ENCODE assay signal across 12 cellular contexts in genomic region chr1:70504821-70505193, GRCh38.
DNase-seq lines count a peak whose midpoint lies in the region; ATAC-seq, FAIRE-seq and TF ChIP-seq lines count a peak whose summit lies in the region.
"Had no signal": no experiment of that assay in that cellular context is flagged by ENCODE, and none has a peak within 500 bp of the region (broad histone marks: within the 10 kb centered on the region; RNA-seq: fewer than 3 reads in every experiment).

No MANE protein-coding gene starts in this region.

- H3K9me3 ChIP-seq in sigmoid colon = no peaks in the 10 kb centered on the region
- H3K9me3 ChIP-seq: left ventricle myocardium inferior had no signal

- no peaks in the 10 kb centered on the region for H3K36me3 Mint-ChIP-seq in activated CD4-positive, alpha-beta memory T cell treated with anti-CD3 and anti-CD28 coated beads for 36 hours

- no peaks in the 10 kb centered on the region for H3K9me3 Mint-ChIP-seq in activated CD4-positive, alpha-beta memory T cell treated with anti-CD3 and anti-CD28 coated beads for 36 hours
- H3K9me3 Mint-ChIP-seq: activated B cell treated with CpG ODN at 0.5 μM for 24 hours had no signal

- 44 to 63% methylated on average over 2 of the region's 2 CpGs for WGBS in sigmoid colon, 2 donors

- POLR2A ChIA-PET in activated CD4-positive, alpha-beta memory T cell treated with anti-CD3 and anti-CD28 coated beads for 36 hours (lab: Charles Lee) = no interaction called here

- H3K4me1 ChIP-seq in sigmoid colon (peaks cover 0 to 11% (median 5%) of the 10 kb centered on the region in 4 donors), foreskin keratinocyte (peaks cover 6% of the 10 kb centered on the region)
- H3K4me1 ChIP-seq: left ventricle myocardium inferior had no signal

- no peak overlapping the region for H3K4me3 Mint-ChIP-seq in activated CD4-positive, alpha-beta memory T cell treated with anti-CD3 and anti-CD28 coated beads for 36 hours
- H3K4me3 Mint-ChIP-seq: activated B cell treated with CpG ODN at 0.5 μM for 24 hours had no signal

- no peak overlapping the region for H3K4me3 ChIP-seq in sigmoid colon
- H3K4me3 ChIP-seq: left ventricle myocardium inferior had no signal

- H3K27ac ChIP-seq in sigmoid colon (peak overlapping the region in 2 of 4 donors; percentile 19 to 51), foreskin keratinocyte (no peak overlapping the region)
- H3K27ac ChIP-seq: left ventricle myocardium inferior had no signal

- no peak for TF ChIP-seq POLR2A in sigmoid colon (IDR thresholded peaks at IDR 0.05)

- H3K27me3 ChIP-seq in sigmoid colon (no peaks in the 10 kb centered on the region), foreskin keratinocyte (no peaks in the 10 kb centered on the region)

- H3K27ac Mint-ChIP-seq in activated CD4-positive, alpha-beta memory T cell treated with anti-CD3 and anti-CD28 coated beads for 36 hours = no peak overlapping the region
- H3K27ac Mint-ChIP-seq: activated B cell treated with CpG ODN at 0.5 μM for 24 hours had no signal

- H3K4me1 Mint-ChIP-seq in activated CD4-positive, alpha-beta memory T cell treated with anti-CD3 and anti-CD28 coated beads for 36 hours (ENCODE audit: low read depth) = peaks cover 8% of the 10 kb centered on the region
- H3K4me1 Mint-ChIP-seq: activated B cell treated with CpG ODN at 0.5 μM for 24 hours had no signal

- TF ChIP-seq EP300 in sigmoid colon (IDR thresholded peaks at IDR 0.05) = no peak

- peak; percentile 25 for ATAC-seq in GM18909 (IDR thresholded peaks at IDR 0.05; ENCODE audit: poor library complexity, unreplicated experiment)
- ATAC-seq in HG02642 (IDR thresholded peaks at IDR 0.05; ENCODE audit: poor library complexity, unreplicated experiment) = peak; percentile 18
- ATAC-seq in foreskin keratinocyte = no peak

- intact Hi-C loops in sigmoid colon (cut with DNase I) = no loop called here
- intact Hi-C loops in activated CD4-positive, alpha-beta memory T cell treated with anti-CD3 and anti-CD28 coated beads for 36 hours (cut with micrococcal nuclease) = loop anchor here (1.0 to 2.0 kb wide), 2 partner anchors 53 to 66 kb away; no protein-coding TSS in a partner anchor

- no peaks in the 10 kb centered on the region for H3K36me3 ChIP-seq in sigmoid colon
- H3K36me3 ChIP-seq: left ventricle myocardium inferior had no signal

- TF ChIP-seq CTCF in sigmoid colon (IDR thresholded peaks at IDR 0.05) = no peak
- TF ChIP-seq CTCF in foreskin keratinocyte (conservative IDR thresholded peaks at IDR 0.05) = no peak

- peaks cover 11% of the 10 kb centered on the region for H3K27me3 Mint-ChIP-seq in activated CD4-positive, alpha-beta memory T cell treated with anti-CD3 and anti-CD28 coated beads for 36 hours

- FAIRE-seq in RCC 7860 (lab: Jason Lieb, UNC) = no peak

- CTCF ChIA-PET in activated CD4-positive, alpha-beta memory T cell treated with anti-CD3 and anti-CD28 coated beads for 36 hours (lab: Charles Lee) = no interaction called here

- DNase-seq in RCC 7860 (ENCODE audit: low spot score) (peak; percentile 60), sigmoid colon (peak; percentile 86), foreskin keratinocyte (no peak), NCI-H774 (lab: John Stamatoyannopoulos, UW) (no peak)
- DNase-seq in activated CD4-positive, alpha-beta memory T cell treated with anti-CD3 and anti-CD28 coated beads for 36 hours = no peak
- DNase-seq: activated B cell treated with CpG ODN at 0.5 μM for 24 hours; GOT3; left ventricle myocardium inferior; NCI-H187; stimulated activated CD4-positive, alpha-beta T cell treated with anti-CD3 and anti-CD28 coated beads, Interleukin-2, amount 100 ng/mL, for 48 hours had no signal

Comparison
In these comparisons a context has a peak if more than half of its experiments do, and no peak if none do; other contexts are left out.
1. DNase-seq: peak in RCC 7860 (single experiment) and sigmoid colon (single experiment); none in activated CD4-positive, alpha-beta memory T cell treated with anti-CD3 and anti-CD28 coated beads for 36 hours (single experiment), foreskin keratinocyte (0 of 2) and NCI-H774 (single experiment).